Comparison of ENCODE assay signal across 20 cellular contexts in the genomic region with DNA sequence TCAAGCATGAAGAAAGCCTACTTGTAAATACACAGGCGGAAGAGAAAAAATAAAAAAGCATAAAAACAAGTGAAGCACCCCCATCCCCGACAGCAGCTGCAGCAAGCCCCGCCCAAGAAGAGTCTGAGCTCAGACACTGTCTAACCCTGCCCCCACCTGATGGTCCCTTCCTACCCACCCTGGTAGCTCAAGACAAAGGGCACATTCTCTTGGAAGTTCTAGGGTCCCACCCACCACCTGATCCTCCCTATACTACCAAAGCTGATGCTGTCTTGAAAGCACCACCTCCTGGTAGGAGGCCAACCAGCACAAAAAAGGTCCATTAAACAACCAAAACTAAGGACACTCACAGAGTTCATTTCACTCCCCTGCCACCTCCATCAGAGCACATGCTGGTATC.
DNase-seq lines count a peak whose midpoint lies in the region; ATAC-seq and TF ChIP-seq lines count a peak whose summit lies in the region.
"Had no signal": no experiment of that assay in that cellular context is flagged by ENCODE, and none has a peak within 500 bp of the region (broad histone marks: within the 10 kb centered on the region; RNA-seq: fewer than 3 reads in every experiment).

No MANE protein-coding gene starts in this region.

- intact Hi-C loops in breast epithelium (cut with DNase I; ENCODE audit: low total_unique reads), result no loop called here

- no peak for TF ChIP-seq POLR2A in breast epithelium (IDR thresholded peaks at IDR 0.05)

- H3K14ac ChIP-seq in H9 (ENCODE audit: insufficient read depth, low read length), result no peak overlapping the region

- H4K8ac ChIP-seq in H9 (replicated peaks; ENCODE audit: insufficient read length, low read depth, low read length), result no peak overlapping the region

- no peak overlapping the region for H2AFZ ChIP-seq in H9 (ENCODE audit: low read length)
- H2AFZ ChIP-seq in osteoblast (ENCODE audit: low read length), result no peak overlapping the region

- H3K36me3 Mint-ChIP-seq in H9 (ENCODE audit: insufficient read depth in 1 of 3, low read depth in 3 of 3) (peaks cover 0 to 2% (median 0%) of the 10 kb centered on the region in 3 experiments; a peak in 2 of 7 replicates), WTC11 (no peaks in the 10 kb centered on the region)
- H3K36me3 Mint-ChIP-seq: CD4-positive, CD25-positive, alpha-beta regulatory T cell; CD8-positive, alpha-beta memory T cell had no signal

- H3K18ac ChIP-seq in H9 (ENCODE audit: insufficient read length, low read depth, low read length), result no peak overlapping the region

- ATAC-seq in WTC11, result peak; percentile 84

- peaks cover 29 to 84% of the 10 kb centered on the region in 2 experiments for H3K9me3 Mint-ChIP-seq in H9
- H3K9me3 Mint-ChIP-seq in WTC11, result peaks cover 7% of the 10 kb centered on the region; the same call in 1 of the 2 replicates

- no peak overlapping the region for H3K9ac ChIP-seq in H9 (ENCODE audit: extremely low read depth, insufficient read length, low read length)

- H3K4me2 ChIP-seq in H9 (ENCODE audit: insufficient read depth, insufficient read length, low read length) (no peak overlapping the region), osteoblast (ENCODE audit: insufficient read depth, low read length) (no peak overlapping the region)

- CTCF ChIA-PET in WTC11 (lab: Charles Lee), result no interaction called here
- CTCF ChIA-PET in RWPE1 (lab: Yijun Ruan, JAX), result interaction anchor here (0.6 to 0.7 kb wide), 2 partner anchors 17 to 465 kb away, joined by 3 to 4 read pairs; no protein-coding TSS in a partner anchor

- no peak overlapping the region for H2BK120ac ChIP-seq in H9 (ENCODE audit: low read depth, low read length, poor library complexity, severe bottlenecking)

- no peaks in the 10 kb centered on the region for H3K23me2 ChIP-seq in H9 (ENCODE audit: insufficient read length, low read depth, low read length, poor library complexity, severe bottlenecking)

- no peak overlapping the region for H3K56ac ChIP-seq in H9 (ENCODE audit: insufficient read length, low read depth, low read length)

- H3K36me3 ChIP-seq in osteoblast (ENCODE audit: insufficient read depth, low read length) (no peaks in the 10 kb centered on the region), breast epithelium (no peaks in the 10 kb centered on the region)
- H3K36me3 ChIP-seq: BE2C had no signal

- H3K27me3 Mint-ChIP-seq in H9 (ENCODE audit: low read depth) (peaks cover 2% of the 10 kb centered on the region; the same call in 1 of the 2 replicates), WTC11 (ENCODE audit: low read depth) (no peaks in the 10 kb centered on the region; the same call in 1 of the 2 replicates)
- H3K27me3 Mint-ChIP-seq: CD4-positive, CD25-positive, alpha-beta regulatory T cell; CD8-positive, alpha-beta memory T cell had no signal

- no peak overlapping the region for H4K5ac ChIP-seq in H9 (ENCODE audit: insufficient read length, low read depth, low read length)

- no peak overlapping the region for H3K4me3 Mint-ChIP-seq in H9
- no peak overlapping the region for H3K4me3 Mint-ChIP-seq in WTC11
- H3K4me3 Mint-ChIP-seq: CD4-positive, CD25-positive, alpha-beta regulatory T cell; CD8-positive, alpha-beta memory T cell had no signal

- POLR2A ChIA-PET in WTC11 (lab: Charles Lee), result no interaction called here
- POLR2A ChIA-PET in RWPE1 (lab: Yijun Ruan, JAX; ENCODE audit: low non-redundant PET), result no interaction called here

- no CpG with 5 or more reads among the region's 3 CpGs for WGBS in H9 (ENCODE audit: extremely low coverage, insufficient read length, low lambda C conversion rate)

- no peak overlapping the region for H3T11ph ChIP-seq in H9 (ENCODE audit: low read length)

- H3K9me3 ChIP-seq in H9 (ENCODE audit: control insufficient read depth, low read depth, low read length) (peaks cover 20% of the 10 kb centered on the region), osteoblast (ENCODE audit: low read depth, low read length) (peaks cover 3% of the 10 kb centered on the region), breast epithelium (peaks cover 0 to 7% of the 10 kb centered on the region in 2 donors)
- H3K9me3 ChIP-seq: BE2C had no signal

- no peak overlapping the region for H2AK5ac ChIP-seq in H9 (ENCODE audit: insufficient read length, low read length)

- H3K4ac ChIP-seq in H9 (ENCODE audit: low read depth, low read length), result no peak overlapping the region

- no peaks in the 10 kb centered on the region for H3K79me2 ChIP-seq in H9 (ENCODE audit: insufficient read depth, low read length)
- H3K79me2 ChIP-seq in osteoblast (ENCODE audit: insufficient read depth, low read length), result no peaks in the 10 kb centered on the region

- TF ChIP-seq CTCF in H9 (conservative IDR thresholded peaks at IDR 0.05) (no peak), WTC11 (IDR thresholded peaks at IDR 0.05) (no peak), osteoblast (IDR thresholded peaks at IDR 0.05; ENCODE audit: extremely low read depth, low read depth, low read length) (no peak), RWPE1 (conservative IDR thresholded peaks at IDR 0.05; ENCODE audit: low read depth) (no peak), breast epithelium (IDR thresholded peaks at IDR 0.05) (no peak)

- H3K4me1 Mint-ChIP-seq in H9, result peaks cover 6 to 9% of the 10 kb centered on the region in 2 experiments
- H3K4me1 Mint-ChIP-seq in WTC11, result peaks cover 9% of the 10 kb centered on the region
- H3K4me1 Mint-ChIP-seq: CD4-positive, CD25-positive, alpha-beta regulatory T cell; CD8-positive, alpha-beta memory T cell had no signal

- no peak overlapping the region for H2BK20ac ChIP-seq in H9 (ENCODE audit: low read depth, low read length, poor library complexity, severe bottlenecking)

- H2BK12ac ChIP-seq in H9 (ENCODE audit: insufficient read length, low read depth, low read length), result no peak overlapping the region

- no peak overlapping the region for H2BK5ac ChIP-seq in H9 (ENCODE audit: insufficient read length, low read length)

- H3K27ac Mint-ChIP-seq in H9 (no peak overlapping the region), WTC11 (no peak overlapping the region)
- H3K27ac Mint-ChIP-seq: CD4-positive, CD25-positive, alpha-beta regulatory T cell; CD8-positive, alpha-beta memory T cell had no signal

- no peak overlapping the region for H4K91ac ChIP-seq in H9 (ENCODE audit: insufficient read length, low read depth, low read length)

- H2BK15ac ChIP-seq in H9 (ENCODE audit: low read depth, low read length), result no peak overlapping the region

- no peaks in the 10 kb centered on the region for H3K4me1 ChIP-seq in H9 (ENCODE audit: insufficient read depth, low read length)
- H3K4me1 ChIP-seq in osteoblast (ENCODE audit: insufficient read depth, low read length), result no peaks in the 10 kb centered on the region
- no peaks in the 10 kb centered on the region for H3K4me1 ChIP-seq in breast epithelium
- H3K4me1 ChIP-seq: BE2C had no signal

- H3K27ac ChIP-seq in H9 (ENCODE audit: insufficient read length, low read depth, low read length) (no peak overlapping the region), osteoblast (ENCODE audit: low read depth, low read length) (no peak overlapping the region), RWPE1 (no peak overlapping the region), breast epithelium (no peak overlapping the region)
- H3K27ac ChIP-seq: HL-60 had no signal

- no peak overlapping the region for H3K23ac ChIP-seq in H9 (ENCODE audit: insufficient read length, low read depth, low read length)

- H3K27me3 ChIP-seq in H9 (ENCODE audit: insufficient read depth, low read length), result no peaks in the 10 kb centered on the region
- H3K27me3 ChIP-seq in osteoblast (ENCODE audit: insufficient read depth, low read length), result no peaks in the 10 kb centered on the region
- H3K27me3 ChIP-seq in breast epithelium, result no peaks in the 10 kb centered on the region
- H3K27me3 ChIP-seq: BE2C had no signal

- H3K4me3 ChIP-seq in osteoblast (ENCODE audit: insufficient read depth, low read length), result no peak overlapping the region
- H3K4me3 ChIP-seq in breast epithelium, result no peak overlapping the region

- H3K79me1 ChIP-seq in H9 (ENCODE audit: insufficient read depth, low read depth, low read length, poor library complexity, severe bottlenecking), result no peaks in the 10 kb centered on the region

- H4K20me1 ChIP-seq in H9 (ENCODE audit: control insufficient read depth, insufficient read depth, insufficient read length) (no peaks in the 10 kb centered on the region), osteoblast (ENCODE audit: insufficient read depth, low read length) (no peaks in the 10 kb centered on the region)

- DNase-seq in H9 (peak; percentile 34), WTC11 (ENCODE audit: low spot score) (no peak), iPS DF 19.7 (ENCODE audit: low read depth, low spot score) (peak; percentile 2), osteoblast (ENCODE audit: insufficient read length, low spot score, missing footprints) (peak; percentile 39), RWPE1 (ENCODE audit: low spot score) (no peak), breast epithelium (ENCODE audit: low spot score in 2 of 2) (no peak)
- DNase-seq in stimulated activated CD4-positive, alpha-beta T cell treated with anti-CD3 and anti-CD28 coated beads, Interleukin-2, amount 100 ng/mL, for 48 hours, result no peak
- DNase-seq: ACHN; BE2C; C1 segment of cervical spinal cord; CD4-positive, CD25-positive, alpha-beta regulatory T cell; CD8-positive, alpha-beta memory T cell; COR-L47; DMS 273 treated with DMSO at 0.1 percent for 48 hours; DMS53; DND-41; EL; GOT3; HCEC 1CT had no signal

TF ChIP-seq in WTC11, 78 proteins besides CTCF, POLR2A, EP300 and RAD21 (continues in another document):
- no peak for TF ChIP-seq EMX1 (CRISPR knock-in tag; IDR thresholded peaks at IDR 0.05)
- no peak for TF ChIP-seq ZMAT4 (CRISPR knock-in tag; IDR thresholded peaks at IDR 0.05)
- TF ChIP-seq PRRX2 (CRISPR knock-in tag; IDR thresholded peaks at IDR 0.05), result no peak

Comparison
In these comparisons a context has a peak if more than half of its experiments do, and no peak if none do; other contexts are left out.
1. DNase-seq: peak in H9 (single experiment), iPS DF 19.7 (single experiment) and osteoblast (single experiment); none in WTC11 (single experiment), stimulated activated CD4-positive, alpha-beta T cell treated with anti-CD3 and anti-CD28 coated beads, Interleukin-2, amount 100 ng/mL, for 48 hours (0 of 2), RWPE1 (single experiment) and breast epithelium (0 of 2).